8 cellular contexts compared by ENCODE assay signal in the genomic region with DNA sequence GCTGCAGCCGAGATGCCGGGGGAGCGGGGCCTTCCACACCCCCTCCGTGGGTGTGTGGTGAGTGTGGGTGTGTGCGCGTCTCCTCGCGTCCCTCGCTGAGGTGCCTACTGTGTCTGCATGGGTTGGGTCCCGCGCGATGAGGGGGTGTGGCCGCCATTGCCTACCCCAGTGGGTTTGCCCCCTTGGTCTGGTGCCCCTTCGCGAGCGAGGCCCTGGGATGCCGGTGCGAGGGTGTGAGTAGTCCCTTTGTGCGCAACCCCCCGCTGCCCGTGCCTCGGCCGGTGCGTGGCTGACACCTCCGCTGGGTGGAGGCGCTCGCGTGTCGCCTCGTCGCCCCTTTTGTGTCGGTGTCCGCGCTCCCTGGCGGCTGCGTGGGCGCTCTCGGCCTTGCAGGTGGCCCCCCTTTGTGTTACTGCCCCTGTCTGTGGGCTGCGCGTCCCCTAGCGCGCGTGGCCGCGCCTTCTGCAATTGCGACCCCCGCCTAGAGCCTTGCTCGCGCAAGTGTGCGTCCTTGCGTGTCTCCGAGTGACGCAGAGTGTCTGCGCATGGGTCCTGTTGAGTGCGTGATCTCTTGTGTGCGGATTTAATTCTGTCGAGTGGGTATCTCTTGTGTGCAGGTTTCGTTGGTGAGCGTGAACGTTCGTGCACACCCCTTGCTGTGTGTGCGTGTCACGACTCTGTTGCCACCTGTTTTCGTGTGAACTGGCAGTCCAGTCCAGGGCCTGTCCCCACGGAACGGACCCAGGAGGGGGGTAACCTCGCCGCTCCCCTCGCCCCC. TPM values are rescaled to one million over a fixed set of nuclear protein-coding genes. Genes with fewer than 3 reads are reported as not detected.
DNase-seq lines count a peak whose midpoint lies in the region; ATAC-seq and TF ChIP-seq lines count a peak whose summit lies in the region.

No MANE protein-coding gene starts in this region.

- H2AFZ ChIP-seq in OCI-LY1 (ENCODE audit: low read length) (no peak overlapping the region), neural progenitor cell (replicated peaks) (peak overlapping the region; percentile 67)

- peak overlapping the region; percentile 88 for H3K4me3 Mint-ChIP-seq in activated T-helper 17 cell treated with anti-CD3 and anti-CD28 coated beads, Interleukin-2, amount 50 U/mL, for 72 hours
- H3K4me3 Mint-ChIP-seq in neural progenitor cell: peak overlapping the region; percentile 96

- H3K9me3 ChIP-seq in A673 (ENCODE audit: low read depth, low read length, poor library complexity, severe bottlenecking) (peaks cover 6% of the 10 kb centered on the region), OCI-LY1 (ENCODE audit: low read length) (no peaks in the 10 kb centered on the region), neural progenitor cell (ENCODE audit: low read depth) (no peaks in the 10 kb centered on the region), suprapubic skin (no peaks in the 10 kb centered on the region)

- H3K27me3 ChIP-seq in A673 (replicated peaks; ENCODE audit: insufficient read depth, low read depth, low read length, poor library complexity): no peaks in the 10 kb centered on the region
- H3K27me3 ChIP-seq in OCI-LY1 (ENCODE audit: insufficient read depth, low read length): no peaks in the 10 kb centered on the region
- peaks cover 23% of the 10 kb centered on the region for H3K27me3 ChIP-seq in neural progenitor cell
- H3K27me3 ChIP-seq in suprapubic skin: no peaks in the 10 kb centered on the region

- peaks cover 27% of the 10 kb centered on the region for H3K36me3 Mint-ChIP-seq in activated T-helper 17 cell treated with anti-CD3 and anti-CD28 coated beads, Interleukin-2, amount 50 U/mL, for 72 hours (ENCODE audit: low read depth)
- peaks cover 23% of the 10 kb centered on the region for H3K36me3 Mint-ChIP-seq in neural progenitor cell

- H3K27me3 Mint-ChIP-seq in activated T-helper 17 cell treated with anti-CD3 and anti-CD28 coated beads, Interleukin-2, amount 50 U/mL, for 72 hours: no peaks in the 10 kb centered on the region
- H3K27me3 Mint-ChIP-seq in neural progenitor cell (ENCODE audit: insufficient read depth, low read depth): peaks cover 11% of the 10 kb centered on the region

- intact Hi-C loops in A673 (cut with micrococcal nuclease; ENCODE audit: unreplicated experiment): no loop called here

- peak; percentile 56 for DNase-seq in A673 (ENCODE audit: low spot score)
- DNase-seq in fibroblast of villous mesenchyme (ENCODE audit: low read depth): peak; percentile 61
- peak; percentile 46 for DNase-seq in neural progenitor cell (ENCODE audit: low spot score)
- DNase-seq in suprapubic skin (ENCODE audit: low spot score in 2 of 2): peak; percentile 85 to 86

- H3F3A ChIP-seq in OCI-LY1 (ENCODE audit: insufficient read depth, low read length) (0 out of 2 replicates have a peak, but pooled peaks cover 5% of the 10 kb centered on the region), neural progenitor cell (ENCODE audit: low read depth) (peaks cover 39% of the 10 kb centered on the region)

- CTCF ChIA-PET in A673 (lab: Charles Lee): no interaction called here

- BruUV-seq in A673 (replicated peaks; lab: Mats Ljungman, UMichigan): no TSS peak

- H3K27ac ChIP-seq in A673 (ENCODE audit: low read depth, low read length, poor library complexity, severe bottlenecking) (peak overlapping the region; percentile 93), OCI-LY1 (ENCODE audit: low read depth, low read length, poor library complexity, severe bottlenecking) (peak overlapping the region; percentile 51), neural progenitor cell (no peak overlapping the region), suprapubic skin (peak overlapping the region; percentile 100)

- peaks cover 50% of the 10 kb centered on the region for H3K79me2 ChIP-seq in OCI-LY1 (ENCODE audit: insufficient read depth, low read length)
- H3K79me2 ChIP-seq in neural progenitor cell (ENCODE audit: low read depth): peaks cover 53% of the 10 kb centered on the region

- H3K9me3 Mint-ChIP-seq in activated T-helper 17 cell treated with anti-CD3 and anti-CD28 coated beads, Interleukin-2, amount 50 U/mL, for 72 hours: no peaks in the 10 kb centered on the region
- H3K9me3 Mint-ChIP-seq in neural progenitor cell: peaks cover 17% of the 10 kb centered on the region

- H3K4me1 Mint-ChIP-seq in activated T-helper 17 cell treated with anti-CD3 and anti-CD28 coated beads, Interleukin-2, amount 50 U/mL, for 72 hours: peaks cover 22% of the 10 kb centered on the region
- peaks cover 36% of the 10 kb centered on the region for H3K4me1 Mint-ChIP-seq in neural progenitor cell

- WGBS in suprapubic skin: 0% methylated on average over 43 of the region's 69 CpGs

- ATAC-seq in GM18511 (IDR thresholded peaks at IDR 0.05; ENCODE audit: unreplicated experiment) (peak; percentile 48), HG03060 (IDR thresholded peaks at IDR 0.05; ENCODE audit: low read depth, unreplicated experiment) (peak; percentile 23)
- peak; percentile 44 for ATAC-seq in activated T-helper 17 cell treated with anti-CD3 and anti-CD28 coated beads, Interleukin-2, amount 50 U/mL, for 72 hours (replicated peaks)

- TF ChIP-seq CTCF in A673 (conservative IDR thresholded peaks at IDR 0.05; ENCODE audit: low read depth, low read length): peak; percentile 32; the same call in 1 of the 2 replicates
- TF ChIP-seq CTCF in OCI-LY1 (IDR thresholded peaks at IDR 0.05; ENCODE audit: low read length): peak; percentile 22; the same call in 1 of the 2 replicates
- TF ChIP-seq CTCF in fibroblast of villous mesenchyme (IDR thresholded peaks at IDR 0.05; ENCODE audit: insufficient read depth, low read depth, low read length): no peak
- TF ChIP-seq CTCF in neural progenitor cell (IDR thresholded peaks at IDR 0.05): no peak
- no peak for TF ChIP-seq CTCF in suprapubic skin (IDR thresholded peaks at IDR 0.05)

- H3K9ac ChIP-seq in OCI-LY1 (ENCODE audit: low read length) (peak overlapping the region; percentile 81), neural progenitor cell (peak overlapping the region; percentile 46)

- TF ChIP-seq POLR2A in suprapubic skin (IDR thresholded peaks at IDR 0.05): no peak

- H3K4me2 ChIP-seq in OCI-LY1 (ENCODE audit: low read length): peak overlapping the region; percentile 93
- peak overlapping the region; percentile 98 for H3K4me2 ChIP-seq in neural progenitor cell

- H3K9me2 ChIP-seq in OCI-LY1 (ENCODE audit: low read depth, low read length): no peaks in the 10 kb centered on the region

- no peak for TF ChIP-seq EP300 in suprapubic skin (IDR thresholded peaks at IDR 0.05)

- H3K36me3 ChIP-seq in A673 (ENCODE audit: insufficient read depth, low read length, poor library complexity, severe bottlenecking) (peaks cover 9% of the 10 kb centered on the region), OCI-LY1 (ENCODE audit: insufficient read depth, low read length) (no peaks in the 10 kb centered on the region), neural progenitor cell (no peaks in the 10 kb centered on the region), suprapubic skin (peaks cover 5% of the 10 kb centered on the region)

- H4K20me1 ChIP-seq in OCI-LY1 (ENCODE audit: insufficient read depth, low read length): no peaks in the 10 kb centered on the region
- peaks cover 23% of the 10 kb centered on the region for H4K20me1 ChIP-seq in neural progenitor cell (ENCODE audit: low read depth)

- H3K4me1 ChIP-seq in A673 (ENCODE audit: insufficient read depth, low read length, poor library complexity, severe bottlenecking) (peaks cover 21% of the 10 kb centered on the region), OCI-LY1 (ENCODE audit: insufficient read depth, low read length, severe bottlenecking) (peaks cover 59% of the 10 kb centered on the region), neural progenitor cell (peaks cover 35% of the 10 kb centered on the region), suprapubic skin (peaks cover 29% of the 10 kb centered on the region)

- POLR2A ChIA-PET in A673 (lab: Charles Lee; ENCODE audit: low non-redundant PET): no interaction called here

- peak overlapping the region; percentile 81 for H3K4me3 ChIP-seq in A673 (ENCODE audit: low read depth, low read length, poor library complexity, severe bottlenecking)
- peak overlapping the region; percentile 87 for H3K4me3 ChIP-seq in OCI-LY1 (ENCODE audit: low read depth, low read length, poor library complexity, severe bottlenecking)
- H3K4me3 ChIP-seq in fibroblast of villous mesenchyme (ENCODE audit: low read depth, low read length): peak overlapping the region; percentile 95
- H3K4me3 ChIP-seq in neural progenitor cell: peak overlapping the region; percentile 86
- H3K4me3 ChIP-seq in suprapubic skin: peak overlapping the region; percentile 94

- H3K27ac Mint-ChIP-seq in activated T-helper 17 cell treated with anti-CD3 and anti-CD28 coated beads, Interleukin-2, amount 50 U/mL, for 72 hours: peak overlapping the region; percentile 95
- peak overlapping the region; percentile 94 for H3K27ac Mint-ChIP-seq in neural progenitor cell

RNA-seq across cellular contexts. Expression of gene TTC3, which starts 0.6 kb away (rescaled TPM):
- total RNA-seq in A673 (2021) (137 and 140 TPM in 2 replicates), fibroblast of villous mesenchyme (270 and 339 TPM in 2 replicates), neural progenitor cell (ENCODE audit: low replicate concordance) (116 and 135 TPM in 2 replicates), suprapubic skin (100 to 1,000 TPM in 3 of 4 donors, 10 to 100 TPM in 1; 96.5 to 195 (median 122) TPM)
- total RNA-seq in activated T-helper 17 cell treated with anti-CD3 and anti-CD28 coated beads, Interleukin-2, amount 50 U/mL, for 72 hours: 100 to 1,000 TPM in 1 of 2 donors, 10 to 100 TPM in 1; 69.2 to 105 TPM

RNA-seq across cellular contexts. Expression of gene PIGP, which starts 0.7 kb away (rescaled TPM):
- total RNA-seq in A673 (2021) (30.7 and 42.1 TPM in 2 replicates), fibroblast of villous mesenchyme (4.5 and 11.2 TPM in 2 replicates), neural progenitor cell (ENCODE audit: low replicate concordance) (10.1 and 25.8 TPM in 2 replicates), suprapubic skin (10 to 100 TPM in 3 of 4 donors, 1 to 10 TPM in 1; 8.4 to 15.5 (median 13.6) TPM)
- 10 to 100 TPM; 16.5 to 16.6 TPM for total RNA-seq in activated T-helper 17 cell treated with anti-CD3 and anti-CD28 coated beads, Interleukin-2, amount 50 U/mL, for 72 hours

Comparison
In these comparisons a context has a peak if more than half of its experiments do, and no peak if none do; other contexts are left out.
1. CTCF ChIP-seq: peak in A673 (single experiment) and OCI-LY1 (single experiment); none in fibroblast of villous mesenchyme (single experiment), neural progenitor cell (single experiment) and suprapubic skin (0 of 2).
2. Peak in every context shown above with its lines, with median percentiles within 50 percentile points of each other: DNase-seq, H3K4me3 ChIP-seq and ATAC-seq.